In the genomic region with DNA sequence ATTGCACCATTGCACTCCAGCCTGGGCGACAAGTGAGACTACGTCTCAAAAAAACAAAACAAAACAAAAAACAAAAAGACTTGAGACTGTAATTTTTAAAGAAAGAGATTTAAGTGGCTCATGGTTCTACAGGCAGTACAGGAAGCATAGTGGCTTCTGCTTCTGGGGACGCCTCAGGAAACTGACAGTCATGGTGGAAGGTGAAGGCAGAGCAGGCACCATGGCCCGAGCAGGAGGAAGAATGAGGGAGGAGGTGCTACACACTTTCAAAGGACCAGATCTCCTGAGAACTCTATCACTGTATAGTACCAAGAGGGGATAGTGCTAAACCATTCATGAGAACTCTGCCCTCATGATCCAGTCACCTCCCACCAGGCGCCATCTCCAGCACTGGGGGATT, we compare ENCODE assay signal across 13 cellular contexts. TPM values are rescaled to one million over a fixed set of nuclear protein-coding genes. Genes with fewer than 3 reads are reported as not detected.
DNase-seq lines count a peak whose midpoint lies in the region; ATAC-seq, FAIRE-seq and TF ChIP-seq lines count a peak whose summit lies in the region.
"Had no signal": no experiment of that assay in that cellular context is flagged by ENCODE, and none has a peak within 500 bp of the region (broad histone marks: within the 10 kb centered on the region; RNA-seq: fewer than 3 reads in every experiment).

No MANE protein-coding gene starts in this region.

- H3K27ac Mint-ChIP-seq in CD14-positive monocyte = peak overlapping the region in 5 of 7 donors; percentile 17 to 78 (median 67)
- peak overlapping the region; percentile 83 for H3K27ac Mint-ChIP-seq in activated CD4-positive, alpha-beta memory T cell treated with anti-CD3 and anti-CD28 coated beads, Interleukin-2, amount 10 ng/mL, durations not matched to agents 7 days and 5 days
- H3K27ac Mint-ChIP-seq in memory B cell = peak overlapping the region; percentile 91

- intact Hi-C loops in CD14-positive monocyte (cut with micrococcal nuclease) = no loop called here

- H3K36me3 Mint-ChIP-seq in CD14-positive monocyte = peaks cover 11 to 20% of the 10 kb centered on the region in 2 donors
- peaks cover 26% of the 10 kb centered on the region for H3K36me3 Mint-ChIP-seq in activated CD4-positive, alpha-beta memory T cell treated with anti-CD3 and anti-CD28 coated beads, Interleukin-2, amount 10 ng/mL, durations not matched to agents 7 days and 5 days (ENCODE audit: low read depth)
- H3K36me3 Mint-ChIP-seq in memory B cell = peaks cover 2% of the 10 kb centered on the region

- H3K27me3 Mint-ChIP-seq in CD14-positive monocyte (ENCODE audit: low read depth in 3 of 3) (no peaks in the 10 kb centered on the region), memory B cell (no peaks in the 10 kb centered on the region)
- H3K27me3 Mint-ChIP-seq in activated CD4-positive, alpha-beta memory T cell treated with anti-CD3 and anti-CD28 coated beads, Interleukin-2, amount 10 ng/mL, durations not matched to agents 7 days and 5 days = no peaks in the 10 kb centered on the region

- CTCF ChIA-PET in activated CD4-positive, alpha-beta memory T cell treated with anti-CD3 and anti-CD28 coated beads, Interleukin-2, amount 10 ng/mL, durations not matched to agents 7 days and 5 days (lab: Charles Lee) = no interaction called here

- POLR2A ChIA-PET in activated CD4-positive, alpha-beta memory T cell treated with anti-CD3 and anti-CD28 coated beads, Interleukin-2, amount 10 ng/mL, durations not matched to agents 7 days and 5 days (lab: Charles Lee) = no interaction called here

- DNase-seq in CD14-positive monocyte (ENCODE audit: low spot score) (no peak), GM18507 (ENCODE audit: extremely low spot score, insufficient read length, low read depth) (no peak), memory B cell (ENCODE audit: low spot score in 2 of 2) (no peak), epidermal melanocyte (ENCODE audit: insufficient read length, low spot score) (no peak), NCI-H2029 (lab: John Stamatoyannopoulos, UW) (no peak), DMS153 (lab: John Stamatoyannopoulos, UW) (no peak)
- peak; percentile 39 for DNase-seq in activated CD4-positive, alpha-beta memory T cell treated with anti-CD3 and anti-CD28 coated beads, Interleukin-2, amount 10 ng/mL, durations not matched to agents 7 days and 5 days
- DNase-seq: BE2C, glutamatergic neuron, NCI-H1105, NCI-H510A, sigmoid colon had no signal

- no peak for TF ChIP-seq CTCF in CD14-positive monocyte (IDR thresholded peaks at IDR 0.05)

- FAIRE-seq in GM18507 (lab: Jason Lieb, UNC) = peak; percentile 63

- H3K4me3 Mint-ChIP-seq in CD14-positive monocyte = no peak overlapping the region
- no peak overlapping the region for H3K4me3 Mint-ChIP-seq in activated CD4-positive, alpha-beta memory T cell treated with anti-CD3 and anti-CD28 coated beads, Interleukin-2, amount 10 ng/mL, durations not matched to agents 7 days and 5 days
- no peak overlapping the region for H3K4me3 Mint-ChIP-seq in memory B cell

- H3K9me3 Mint-ChIP-seq in CD14-positive monocyte (no peaks in the 10 kb centered on the region), memory B cell (no peaks in the 10 kb centered on the region)
- no peaks in the 10 kb centered on the region for H3K9me3 Mint-ChIP-seq in activated CD4-positive, alpha-beta memory T cell treated with anti-CD3 and anti-CD28 coated beads, Interleukin-2, amount 10 ng/mL, durations not matched to agents 7 days and 5 days

- peaks cover 37% of the 10 kb centered on the region for H3K4me1 Mint-ChIP-seq in CD14-positive monocyte
- H3K4me1 Mint-ChIP-seq in activated CD4-positive, alpha-beta memory T cell treated with anti-CD3 and anti-CD28 coated beads, Interleukin-2, amount 10 ng/mL, durations not matched to agents 7 days and 5 days = peaks cover 40% of the 10 kb centered on the region
- peaks cover 27% of the 10 kb centered on the region for H3K4me1 Mint-ChIP-seq in memory B cell

- ATAC-seq in memory B cell (ENCODE audit: low read depth) (no peak), esophagus mucosa (no peak)

RNA-seq across cellular contexts. Expression of gene CBL, which starts 52.0 kb away (rescaled TPM):
- polyA plus RNA-seq in CD14-positive monocyte = 10 to 100 TPM in 1 of 2 donors, 1 to 10 TPM in 1; 7.6 to 24.0 TPM
- total RNA-seq in activated CD4-positive, alpha-beta memory T cell treated with anti-CD3 and anti-CD28 coated beads, Interleukin-2, amount 10 ng/mL, durations not matched to agents 7 days and 5 days = 10 to 100 TPM; 45.0 to 47.0 TPM
- total RNA-seq in esophagus mucosa = 11.0 TPM

RNA-seq across cellular contexts. Expression of gene MCAM, which starts 58.8 kb away (rescaled TPM):
- polyA plus RNA-seq in CD14-positive monocyte = not detected
- 1 to 10 TPM; 6.5 to 6.6 TPM for total RNA-seq in activated CD4-positive, alpha-beta memory T cell treated with anti-CD3 and anti-CD28 coated beads, Interleukin-2, amount 10 ng/mL, durations not matched to agents 7 days and 5 days
- 25.0 TPM for total RNA-seq in esophagus mucosa
